Comparison of ENCODE assay signal across 1 cellular context in the genomic region with DNA sequence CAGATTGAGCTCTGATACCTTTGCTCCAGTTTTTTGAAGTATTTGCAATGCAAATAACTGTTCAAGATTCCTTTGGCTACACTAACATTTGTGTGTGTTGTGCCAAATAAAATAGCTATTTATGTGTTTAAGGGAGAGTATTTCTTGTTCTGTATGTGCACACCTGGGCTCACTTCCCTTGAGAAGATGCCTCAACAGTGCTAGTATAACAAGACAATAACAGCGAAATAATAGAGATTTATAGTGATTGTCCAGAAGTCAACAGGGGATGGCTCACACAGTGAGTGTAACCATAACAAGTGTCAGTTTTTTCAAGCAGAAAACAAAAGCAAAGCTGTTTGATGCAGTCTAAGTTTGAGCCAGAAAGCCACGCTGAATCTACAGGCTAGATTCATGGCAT.
TF ChIP-seq lines count a peak whose summit lies in the region.

No MANE protein-coding gene starts in this region.

TF ChIP-seq in GM23338, 12 proteins besides CTCF, POLR2A, EP300 and RAD21:
- TF ChIP-seq ZNF462 (CRISPR knock-in tag; IDR thresholded peaks at IDR 0.05), result no peak
